ENCODE assay signal across 1 cellular context in genomic region chr14:71554959-71555612, GRCh38.
TF ChIP-seq lines count a peak whose summit lies in the region.

No MANE protein-coding gene starts in this region.

TF ChIP-seq in K562, 482 proteins besides CTCF, POLR2A, EP300 and RAD21 (continued from another document):
- TF ChIP-seq, protein P1, sequence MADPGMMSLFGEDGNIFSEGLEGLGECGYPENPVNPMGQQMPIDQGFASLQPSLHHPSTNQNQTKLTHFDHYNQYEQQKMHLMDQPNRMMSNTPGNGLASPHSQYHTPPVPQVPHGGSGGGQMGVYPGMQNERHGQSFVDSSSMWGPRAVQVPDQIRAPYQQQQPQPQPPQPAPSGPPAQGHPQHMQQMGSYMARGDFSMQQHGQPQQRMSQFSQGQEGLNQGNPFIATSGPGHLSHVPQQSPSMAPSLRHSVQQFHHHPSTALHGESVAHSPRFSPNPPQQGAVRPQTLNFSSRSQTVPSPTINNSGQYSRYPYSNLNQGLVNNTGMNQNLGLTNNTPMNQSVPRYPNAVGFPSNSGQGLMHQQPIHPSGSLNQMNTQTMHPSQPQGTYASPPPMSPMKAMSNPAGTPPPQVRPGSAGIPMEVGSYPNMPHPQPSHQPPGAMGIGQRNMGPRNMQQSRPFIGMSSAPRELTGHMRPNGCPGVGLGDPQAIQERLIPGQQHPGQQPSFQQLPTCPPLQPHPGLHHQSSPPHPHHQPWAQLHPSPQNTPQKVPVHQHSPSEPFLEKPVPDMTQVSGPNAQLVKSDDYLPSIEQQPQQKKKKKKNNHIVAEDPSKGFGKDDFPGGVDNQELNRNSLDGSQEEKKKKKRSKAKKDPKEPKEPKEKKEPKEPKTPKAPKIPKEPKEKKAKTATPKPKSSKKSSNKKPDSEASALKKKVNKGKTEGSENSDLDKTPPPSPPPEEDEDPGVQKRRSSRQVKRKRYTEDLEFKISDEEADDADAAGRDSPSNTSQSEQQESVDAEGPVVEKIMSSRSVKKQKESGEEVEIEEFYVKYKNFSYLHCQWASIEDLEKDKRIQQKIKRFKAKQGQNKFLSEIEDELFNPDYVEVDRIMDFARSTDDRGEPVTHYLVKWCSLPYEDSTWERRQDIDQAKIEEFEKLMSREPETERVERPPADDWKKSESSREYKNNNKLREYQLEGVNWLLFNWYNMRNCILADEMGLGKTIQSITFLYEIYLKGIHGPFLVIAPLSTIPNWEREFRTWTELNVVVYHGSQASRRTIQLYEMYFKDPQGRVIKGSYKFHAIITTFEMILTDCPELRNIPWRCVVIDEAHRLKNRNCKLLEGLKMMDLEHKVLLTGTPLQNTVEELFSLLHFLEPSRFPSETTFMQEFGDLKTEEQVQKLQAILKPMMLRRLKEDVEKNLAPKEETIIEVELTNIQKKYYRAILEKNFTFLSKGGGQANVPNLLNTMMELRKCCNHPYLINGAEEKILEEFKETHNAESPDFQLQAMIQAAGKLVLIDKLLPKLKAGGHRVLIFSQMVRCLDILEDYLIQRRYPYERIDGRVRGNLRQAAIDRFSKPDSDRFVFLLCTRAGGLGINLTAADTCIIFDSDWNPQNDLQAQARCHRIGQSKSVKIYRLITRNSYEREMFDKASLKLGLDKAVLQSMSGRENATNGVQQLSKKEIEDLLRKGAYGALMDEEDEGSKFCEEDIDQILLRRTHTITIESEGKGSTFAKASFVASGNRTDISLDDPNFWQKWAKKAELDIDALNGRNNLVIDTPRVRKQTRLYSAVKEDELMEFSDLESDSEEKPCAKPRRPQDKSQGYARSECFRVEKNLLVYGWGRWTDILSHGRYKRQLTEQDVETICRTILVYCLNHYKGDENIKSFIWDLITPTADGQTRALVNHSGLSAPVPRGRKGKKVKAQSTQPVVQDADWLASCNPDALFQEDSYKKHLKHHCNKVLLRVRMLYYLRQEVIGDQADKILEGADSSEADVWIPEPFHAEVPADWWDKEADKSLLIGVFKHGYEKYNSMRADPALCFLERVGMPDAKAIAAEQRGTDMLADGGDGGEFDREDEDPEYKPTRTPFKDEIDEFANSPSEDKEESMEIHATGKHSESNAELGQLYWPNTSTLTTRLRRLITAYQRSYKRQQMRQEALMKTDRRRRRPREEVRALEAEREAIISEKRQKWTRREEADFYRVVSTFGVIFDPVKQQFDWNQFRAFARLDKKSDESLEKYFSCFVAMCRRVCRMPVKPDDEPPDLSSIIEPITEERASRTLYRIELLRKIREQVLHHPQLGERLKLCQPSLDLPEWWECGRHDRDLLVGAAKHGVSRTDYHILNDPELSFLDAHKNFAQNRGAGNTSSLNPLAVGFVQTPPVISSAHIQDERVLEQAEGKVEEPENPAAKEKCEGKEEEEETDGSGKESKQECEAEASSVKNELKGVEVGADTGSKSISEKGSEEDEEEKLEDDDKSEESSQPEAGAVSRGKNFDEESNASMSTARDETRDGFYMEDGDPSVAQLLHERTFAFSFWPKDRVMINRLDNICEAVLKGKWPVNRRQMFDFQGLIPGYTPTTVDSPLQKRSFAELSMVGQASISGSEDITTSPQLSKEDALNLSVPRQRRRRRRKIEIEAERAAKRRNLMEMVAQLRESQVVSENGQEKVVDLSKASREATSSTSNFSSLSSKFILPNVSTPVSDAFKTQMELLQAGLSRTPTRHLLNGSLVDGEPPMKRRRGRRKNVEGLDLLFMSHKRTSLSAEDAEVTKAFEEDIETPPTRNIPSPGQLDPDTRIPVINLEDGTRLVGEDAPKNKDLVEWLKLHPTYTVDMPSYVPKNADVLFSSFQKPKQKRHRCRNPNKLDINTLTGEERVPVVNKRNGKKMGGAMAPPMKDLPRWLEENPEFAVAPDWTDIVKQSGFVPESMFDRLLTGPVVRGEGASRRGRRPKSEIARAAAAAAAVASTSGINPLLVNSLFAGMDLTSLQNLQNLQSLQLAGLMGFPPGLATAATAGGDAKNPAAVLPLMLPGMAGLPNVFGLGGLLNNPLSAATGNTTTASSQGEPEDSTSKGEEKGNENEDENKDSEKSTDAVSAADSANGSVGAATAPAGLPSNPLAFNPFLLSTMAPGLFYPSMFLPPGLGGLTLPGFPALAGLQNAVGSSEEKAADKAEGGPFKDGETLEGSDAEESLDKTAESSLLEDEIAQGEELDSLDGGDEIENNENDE (IDR thresholded peaks at IDR 0.05; ENCODE audit: low read depth, low read length) = no peak
- no peak for TF ChIP-seq VEZF1 (CRISPR knock-in tag; IDR thresholded peaks at IDR 0.05)
- TF ChIP-seq, protein P2, sequence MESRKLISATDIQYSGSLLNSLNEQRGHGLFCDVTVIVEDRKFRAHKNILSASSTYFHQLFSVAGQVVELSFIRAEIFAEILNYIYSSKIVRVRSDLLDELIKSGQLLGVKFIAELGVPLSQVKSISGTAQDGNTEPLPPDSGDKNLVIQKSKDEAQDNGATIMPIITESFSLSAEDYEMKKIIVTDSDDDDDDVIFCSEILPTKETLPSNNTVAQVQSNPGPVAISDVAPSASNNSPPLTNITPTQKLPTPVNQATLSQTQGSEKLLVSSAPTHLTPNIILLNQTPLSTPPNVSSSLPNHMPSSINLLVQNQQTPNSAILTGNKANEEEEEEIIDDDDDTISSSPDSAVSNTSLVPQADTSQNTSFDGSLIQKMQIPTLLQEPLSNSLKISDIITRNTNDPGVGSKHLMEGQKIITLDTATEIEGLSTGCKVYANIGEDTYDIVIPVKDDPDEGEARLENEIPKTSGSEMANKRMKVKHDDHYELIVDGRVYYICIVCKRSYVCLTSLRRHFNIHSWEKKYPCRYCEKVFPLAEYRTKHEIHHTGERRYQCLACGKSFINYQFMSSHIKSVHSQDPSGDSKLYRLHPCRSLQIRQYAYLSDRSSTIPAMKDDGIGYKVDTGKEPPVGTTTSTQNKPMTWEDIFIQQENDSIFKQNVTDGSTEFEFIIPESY (CRISPR knock-in tag; IDR thresholded peaks at IDR 0.05) = no peak
- TF ChIP-seq FOSL1 (tag; conservative IDR thresholded peaks at IDR 0.05) = no peak
